ENCODE assay signal across 10 cellular contexts in the genomic region with DNA sequence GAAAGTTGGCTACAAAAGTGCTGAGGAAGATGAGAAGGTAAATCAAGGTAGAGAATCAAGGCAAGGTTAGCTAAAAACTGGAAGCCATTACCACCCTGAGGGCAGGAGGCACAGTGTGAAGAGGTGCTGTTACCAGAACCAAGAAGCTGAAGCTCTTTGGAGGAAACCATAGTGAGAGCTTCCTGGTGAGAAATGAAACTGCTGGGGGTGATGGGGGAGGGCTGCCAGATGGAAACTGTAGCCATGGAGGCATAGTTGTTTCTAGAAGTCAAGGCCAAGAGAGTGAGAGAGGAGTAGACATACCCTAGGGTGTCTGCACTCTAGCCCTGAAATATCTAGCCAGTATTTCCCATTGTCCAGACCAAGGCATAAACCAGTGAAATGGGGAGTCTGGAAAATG. TPM values are rescaled to one million over a fixed set of nuclear protein-coding genes. Genes with fewer than 3 reads are reported as not detected.
A peak's percentile ranks its signal among the peaks of the same experiment; 100 is the strongest.
DNase-seq lines count a peak whose midpoint lies in the region; ATAC-seq and TF ChIP-seq lines count a peak whose summit lies in the region.
"Had no signal": no experiment of that assay in that cellular context is flagged by ENCODE, and none has a peak within 500 bp of the region (broad histone marks: within the 10 kb centered on the region; RNA-seq: fewer than 3 reads in every experiment).

No MANE protein-coding gene starts in this region.

- no peaks in the 10 kb centered on the region for H3K9me3 ChIP-seq in right atrium auricular region

- no peaks in the 10 kb centered on the region for H3K4me1 ChIP-seq in right atrium auricular region

- no peaks in the 10 kb centered on the region for H3K27me3 ChIP-seq in right atrium auricular region

- no peaks in the 10 kb centered on the region for H3K36me3 ChIP-seq in right atrium auricular region

- no peak for TF ChIP-seq CTCF in foreskin fibroblast (IDR thresholded peaks at IDR 0.05; ENCODE audit: low read depth, low read length)
- TF ChIP-seq CTCF in right atrium auricular region (IDR thresholded peaks at IDR 0.05), result no peak

- CTCF ChIA-PET in activated CD8-positive, alpha-beta T cell treated with anti-CD3 and anti-CD28 coated beads, Interleukin-2, amount 10 ng/mL, durations not matched to agents 7 days and 5 days (lab: Charles Lee), result interaction anchor here (0.8 to 3.3 kb wide), 11 partner anchors 8 to 534 kb away, joined by 3 to 26 read pairs (median 4); a partner anchor contains a TSS

- H3K4me3 ChIP-seq in foreskin fibroblast (ENCODE audit: low read depth in 1 of 2, low read length in 2 of 2) (no peak overlapping the region), right atrium auricular region (no peak overlapping the region)

- H3K27me3 Mint-ChIP-seq in activated CD8-positive, alpha-beta T cell treated with anti-CD3 and anti-CD28 coated beads, Interleukin-2, amount 10 ng/mL, durations not matched to agents 7 days and 5 days (ENCODE audit: low read depth), result peaks cover 17% of the 10 kb centered on the region

- peaks cover 14% of the 10 kb centered on the region for H3K36me3 Mint-ChIP-seq in activated CD8-positive, alpha-beta T cell treated with anti-CD3 and anti-CD28 coated beads, Interleukin-2, amount 10 ng/mL, durations not matched to agents 7 days and 5 days (ENCODE audit: low read depth)

- ATAC-seq in GM18868 (IDR thresholded peaks at IDR 0.05; ENCODE audit: unreplicated experiment), result peak; percentile 81
- peak; percentile 77 for ATAC-seq in GM21447 (IDR thresholded peaks at IDR 0.05; ENCODE audit: unreplicated experiment)
- ATAC-seq in HG03108 (IDR thresholded peaks at IDR 0.05; ENCODE audit: unreplicated experiment), result peak; percentile 80
- peak; percentile 68 for ATAC-seq in activated CD8-positive, alpha-beta T cell treated with anti-CD3 and anti-CD28 coated beads, Interleukin-2, amount 10 ng/mL, durations not matched to agents 7 days and 5 days
- ATAC-seq in esophagus mucosa, result no peak

- peak overlapping the region; percentile 81 for H3K27ac Mint-ChIP-seq in activated CD8-positive, alpha-beta T cell treated with anti-CD3 and anti-CD28 coated beads, Interleukin-2, amount 10 ng/mL, durations not matched to agents 7 days and 5 days

- H3K4me3 Mint-ChIP-seq in activated CD8-positive, alpha-beta T cell treated with anti-CD3 and anti-CD28 coated beads, Interleukin-2, amount 10 ng/mL, durations not matched to agents 7 days and 5 days, result peak overlapping the region; percentile 32

- peaks cover 4% of the 10 kb centered on the region for H3K9me3 Mint-ChIP-seq in activated CD8-positive, alpha-beta T cell treated with anti-CD3 and anti-CD28 coated beads, Interleukin-2, amount 10 ng/mL, durations not matched to agents 7 days and 5 days (ENCODE audit: insufficient read depth)

- peaks cover 32% of the 10 kb centered on the region for H3K4me1 Mint-ChIP-seq in activated CD8-positive, alpha-beta T cell treated with anti-CD3 and anti-CD28 coated beads, Interleukin-2, amount 10 ng/mL, durations not matched to agents 7 days and 5 days (ENCODE audit: low read depth)

- H3K27ac ChIP-seq in right atrium auricular region, result no peak overlapping the region

- DNase-seq in activated CD8-positive, alpha-beta T cell treated with anti-CD3 and anti-CD28 coated beads, Interleukin-2, amount 10 ng/mL, durations not matched to agents 7 days and 5 days, result peak; percentile 49
- DNase-seq in foreskin fibroblast (no peak), right atrium auricular region (ENCODE audit: low spot score) (no peak), NCI-H2107 (lab: John Stamatoyannopoulos, UW) (no peak)
- DNase-seq: DMS79 treated with DMSO at 0.1 percent for 48 hours, posterior cingulate gyrus had no signal

- POLR2A ChIA-PET in activated CD8-positive, alpha-beta T cell treated with anti-CD3 and anti-CD28 coated beads, Interleukin-2, amount 10 ng/mL, durations not matched to agents 7 days and 5 days (lab: Charles Lee), result interaction anchor here (1.7 to 2.0 kb wide), 2 partner anchors 58 to 61 kb away, joined by 5 to 6 read pairs; a partner anchor contains a TSS

RNA-seq across cellular contexts. Expression of a gene that starts 28.7 kb away (rescaled TPM):
- 100 to 1,000 TPM; 158 to 165 TPM for total RNA-seq in activated CD8-positive, alpha-beta T cell treated with anti-CD3 and anti-CD28 coated beads, Interleukin-2, amount 10 ng/mL, durations not matched to agents 7 days and 5 days
- total RNA-seq in right atrium auricular region (1 to 10 TPM; 6.9 to 8.1 TPM), esophagus mucosa (10.7 TPM)

RNA-seq across cellular contexts. Expression of a gene that starts 58.1 kb away (rescaled TPM):
- total RNA-seq in activated CD8-positive, alpha-beta T cell treated with anti-CD3 and anti-CD28 coated beads, Interleukin-2, amount 10 ng/mL, durations not matched to agents 7 days and 5 days, result 100 to 1,000 TPM; 181 to 191 TPM
- total RNA-seq in right atrium auricular region, result 1 to 10 TPM; 3.3 to 4.4 TPM
- 0.88 TPM for total RNA-seq in esophagus mucosa

Comparison
In these comparisons a context has a peak if more than half of its experiments do, and no peak if none do; other contexts are left out.
1. RNA of a gene that starts 28.7 kb away (total RNA-seq): 158 to 165 TPM in activated CD8-positive, alpha-beta T cell treated with anti-CD3 and anti-CD28 coated beads, Interleukin-2, amount 10 ng/mL, durations not matched to agents 7 days and 5 days; 10.7 TPM in esophagus mucosa (single experiment) and 6.9 to 8.1 TPM in right atrium auricular region; every median in the first group is over 10 times any median in the second.
2. RNA of a gene that starts 58.1 kb away (total RNA-seq): 181 to 191 TPM in activated CD8-positive, alpha-beta T cell treated with anti-CD3 and anti-CD28 coated beads, Interleukin-2, amount 10 ng/mL, durations not matched to agents 7 days and 5 days; 3.3 to 4.4 TPM in right atrium auricular region and 0.88 TPM in esophagus mucosa (single experiment); every median in the first group is over 10 times any median in the second.